ENCODE assay signal across 12 cellular contexts in the genomic region with DNA sequence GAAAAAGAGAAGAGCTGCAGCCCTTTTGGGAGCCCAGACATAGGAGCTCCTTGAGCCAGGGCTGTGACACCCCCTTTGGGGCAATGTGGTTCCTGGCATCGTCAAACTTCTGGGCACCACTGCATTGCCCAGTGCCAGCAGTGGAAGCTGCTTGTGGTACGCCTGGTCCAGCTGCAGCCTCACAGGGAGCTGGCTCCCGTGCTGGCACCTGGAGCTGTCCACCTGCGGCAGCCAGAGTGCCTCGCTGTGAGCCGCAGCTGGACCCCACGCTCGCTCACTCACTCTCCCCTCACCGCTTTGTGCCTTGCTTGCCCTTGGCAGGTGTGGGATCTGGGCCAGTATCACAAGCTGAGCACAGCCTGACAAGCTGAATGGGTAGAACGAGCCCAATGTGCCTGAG.
DNase-seq lines count a peak whose midpoint lies in the region; ATAC-seq and TF ChIP-seq lines count a peak whose summit lies in the region.
"Had no signal": no experiment of that assay in that cellular context is flagged by ENCODE, and none has a peak within 500 bp of the region (broad histone marks: within the 10 kb centered on the region; RNA-seq: fewer than 3 reads in every experiment).

No MANE protein-coding gene starts in this region.

- no peak overlapping the region for H3K14ac ChIP-seq in neuronal stem cell (ENCODE audit: low read length)

- H3K23ac ChIP-seq in neuronal stem cell (ENCODE audit: low read depth, low read length, poor library complexity): no peak overlapping the region

- H3K27me3 ChIP-seq in neuronal stem cell (ENCODE audit: control insufficient read depth in 3 of 3, insufficient read depth in 3 of 3, low read depth in 1 of 3, low read length in 3 of 3) (no peaks in the 10 kb centered on the region), upper lobe of right lung (no peaks in the 10 kb centered on the region)

- WGBS in neuronal stem cell (ENCODE audit: extremely low coverage in 2 of 2, insufficient read length in 2 of 2, insufficient replicate concordance in 1 of 2), 2 donors: no CpG with 5 or more reads among the region's 10 CpGs

- intact Hi-C loops in upper lobe of right lung (cut with DNase I): no loop called here
- intact Hi-C loops in CD14-positive monocyte (cut with micrococcal nuclease): no loop called here

- DNase-seq in RPMI8226: peak; percentile 18
- no peak for DNase-seq in WTC11 (ENCODE audit: low spot score)
- DNase-seq in neuronal stem cell (ENCODE audit: low spot score): no peak
- DNase-seq in upper lobe of right lung: no peak
- DNase-seq in stimulated activated CD8-positive, alpha-beta memory T cell treated with anti-CD3 and anti-CD28 coated beads, Interleukin-4, amount 100 ng/mL, for 48 hours: no peak
- DNase-seq in ACHN: no peak
- DNase-seq in CD14-positive monocyte (ENCODE audit: low spot score): no peak
- DNase-seq: Caco-2; CD8-positive, alpha-beta memory T cell had no signal

- H3K4me3 Mint-ChIP-seq in WTC11 (no peak overlapping the region), CD14-positive monocyte (no peak overlapping the region)
- H3K4me3 Mint-ChIP-seq: CD8-positive, alpha-beta memory T cell; IgD-negative memory B cell had no signal

- H3K36me3 Mint-ChIP-seq in WTC11 (no peaks in the 10 kb centered on the region), CD14-positive monocyte (no peaks in the 10 kb centered on the region)
- H3K36me3 Mint-ChIP-seq: CD8-positive, alpha-beta memory T cell; IgD-negative memory B cell had no signal

- H3K36me3 ChIP-seq in neuronal stem cell (replicated peaks in 1 of 2; ENCODE audit: control insufficient read depth in 2 of 2, insufficient read depth in 2 of 2, low read length in 2 of 2): no peaks in the 10 kb centered on the region
- H3K36me3 ChIP-seq in upper lobe of right lung: no peaks in the 10 kb centered on the region

- POLR2A ChIA-PET in WTC11 (lab: Charles Lee): no interaction called here

- H3K9ac ChIP-seq in neuronal stem cell (ENCODE audit: low read depth, low read length, poor library complexity): peak overlapping the region; percentile 21

- H3K27me3 Mint-ChIP-seq in WTC11 (ENCODE audit: low read depth) (no peaks in the 10 kb centered on the region), CD14-positive monocyte (ENCODE audit: low read depth in 3 of 3) (no peaks in the 10 kb centered on the region)
- H3K27me3 Mint-ChIP-seq: CD8-positive, alpha-beta memory T cell; IgD-negative memory B cell had no signal

- no peak overlapping the region for H2BK12ac ChIP-seq in neuronal stem cell (ENCODE audit: low read length)

- no peak overlapping the region for H2AFZ ChIP-seq in neuronal stem cell (ENCODE audit: low read length)

- H3K4me1 ChIP-seq in neuronal stem cell (ENCODE audit: control insufficient read depth in 2 of 2, insufficient read depth in 1 of 2, low read depth in 1 of 2, low read length in 2 of 2) (no peaks in the 10 kb centered on the region), upper lobe of right lung (no peaks in the 10 kb centered on the region)
- H3K4me1 ChIP-seq: A549, Caco-2 had no signal

- in situ Hi-C loops in ACHN (cut with HindIII; ENCODE audit: low pct_ligation_motif_present, low pct_unique_long_range_greater_than_20kb, low sequenced_read_pairs): no loop called here

- H3K9me3 Mint-ChIP-seq in WTC11 (peaks cover 5% of the 10 kb centered on the region), CD14-positive monocyte (no peaks in the 10 kb centered on the region)

- H3K9me3 ChIP-seq in neuronal stem cell (replicated peaks in 1 of 2; ENCODE audit: control insufficient read depth in 2 of 2, insufficient read depth in 1 of 2, low read depth in 1 of 2, low read length in 2 of 2) (no peaks in the 10 kb centered on the region), upper lobe of right lung (no peaks in the 10 kb centered on the region)
- H3K9me3 ChIP-seq: A549, Caco-2 had no signal

- H3K27ac Mint-ChIP-seq in WTC11 (no peak overlapping the region), CD14-positive monocyte (no peak overlapping the region)
- H3K27ac Mint-ChIP-seq: CD8-positive, alpha-beta memory T cell; IgD-negative memory B cell had no signal

- no peak overlapping the region for H2AK5ac ChIP-seq in neuronal stem cell (ENCODE audit: low read depth, low read length)

- no peaks in the 10 kb centered on the region for H3K79me1 ChIP-seq in neuronal stem cell (ENCODE audit: low read depth, low read length)

- CTCF ChIA-PET in WTC11 (lab: Charles Lee): no interaction called here

- peak overlapping the region; percentile 76 for H3K18ac ChIP-seq in neuronal stem cell (ENCODE audit: low read length)

- H3K27ac ChIP-seq in neuronal stem cell (replicated peaks; ENCODE audit: low read length): no peak overlapping the region
- H3K27ac ChIP-seq in upper lobe of right lung: no peak overlapping the region
- H3K27ac ChIP-seq: A549 had no signal

- H2BK5ac ChIP-seq in neuronal stem cell (ENCODE audit: low read length): no peak overlapping the region

- H3K4ac ChIP-seq in neuronal stem cell (ENCODE audit: low read length): peak overlapping the region; percentile 76

- ATAC-seq in WTC11: 0 out of 2 replicates have a peak, but pooled peaks have one; percentile 16
- ATAC-seq in upper lobe of right lung: peak; percentile 38
- ATAC-seq: A549, HCT116 had no signal

- H3K4me3 ChIP-seq in neuronal stem cell (ENCODE audit: low read length in 2 of 2) (no peak overlapping the region), upper lobe of right lung (no peak overlapping the region)
- H3K4me3 ChIP-seq: A549 had no signal

- H2BK120ac ChIP-seq in neuronal stem cell (ENCODE audit: low read depth, low read length): peak overlapping the region; percentile 94

- no peak for TF ChIP-seq CTCF in WTC11 (IDR thresholded peaks at IDR 0.05)
- no peak for TF ChIP-seq CTCF in upper lobe of right lung (IDR thresholded peaks at IDR 0.05)
- TF ChIP-seq CTCF in CD14-positive monocyte (IDR thresholded peaks at IDR 0.05): no peak

- no peak overlapping the region for H4K8ac ChIP-seq in neuronal stem cell (ENCODE audit: low read depth, low read length)

- no peak overlapping the region for H3K4me2 ChIP-seq in neuronal stem cell (ENCODE audit: insufficient read depth, low read length, poor library complexity, severe bottlenecking)
- H3K4me2 ChIP-seq: A549 had no signal

- peak overlapping the region; percentile 64 for H4K91ac ChIP-seq in neuronal stem cell (ENCODE audit: low read depth, low read length, poor library complexity)

- H2BK15ac ChIP-seq in neuronal stem cell (ENCODE audit: low read length): no peak overlapping the region

- H3K4me1 Mint-ChIP-seq in WTC11 (peaks cover 9% of the 10 kb centered on the region), CD14-positive monocyte (no peaks in the 10 kb centered on the region)
- H3K4me1 Mint-ChIP-seq: CD8-positive, alpha-beta memory T cell; IgD-negative memory B cell had no signal

TF ChIP-seq in WTC11, 78 proteins besides CTCF, POLR2A, EP300 and RAD21:
- TF ChIP-seq ZMAT4 (CRISPR knock-in tag; IDR thresholded peaks at IDR 0.05) (no peak), ZNF232 (CRISPR knock-in tag; IDR thresholded peaks at IDR 0.05) (no peak), ELF4 (CRISPR knock-in tag; IDR thresholded peaks at IDR 0.05; ENCODE audit: low read depth) (no peak), ESRRA (CRISPR knock-in tag; IDR thresholded peaks at IDR 0.05; ENCODE audit: borderline replicate concordance) (no peak), JAZF1 (CRISPR knock-in tag; IDR thresholded peaks at IDR 0.05) (no peak)
- TF ChIP-seq, protein P1, sequence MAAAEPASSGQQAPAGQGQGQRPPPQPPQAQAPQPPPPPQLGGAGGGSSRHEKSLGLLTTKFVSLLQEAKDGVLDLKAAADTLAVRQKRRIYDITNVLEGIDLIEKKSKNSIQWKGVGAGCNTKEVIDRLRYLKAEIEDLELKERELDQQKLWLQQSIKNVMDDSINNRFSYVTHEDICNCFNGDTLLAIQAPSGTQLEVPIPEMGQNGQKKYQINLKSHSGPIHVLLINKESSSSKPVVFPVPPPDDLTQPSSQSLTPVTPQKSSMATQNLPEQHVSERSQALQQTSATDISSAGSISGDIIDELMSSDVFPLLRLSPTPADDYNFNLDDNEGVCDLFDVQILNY (CRISPR knock-in tag; IDR thresholded peaks at IDR 0.05): no peak
